In genomic region chr3:171950373-171950772, GRCh38 we compare ENCODE assay signal across 10 cellular contexts.
DNase-seq lines count a peak whose midpoint lies in the region; ATAC-seq and TF ChIP-seq lines count a peak whose summit lies in the region.
"Had no signal": no experiment of that assay in that cellular context is flagged by ENCODE, and none has a peak within 500 bp of the region (broad histone marks: within the 10 kb centered on the region; RNA-seq: fewer than 3 reads in every experiment).

No MANE protein-coding gene starts in this region.

- H3K36me3 Mint-ChIP-seq in activated naive CD8-positive, alpha-beta T cell treated with anti-CD3 and anti-CD28 coated beads, Interleukin-2, amount 50 U/mL, for 24 hours (ENCODE audit: low read depth), result no peaks in the 10 kb centered on the region
- H3K36me3 Mint-ChIP-seq in activated naive CD8-positive, alpha-beta T cell treated with anti-CD3 and anti-CD28 coated beads for 36 hours, result no peaks in the 10 kb centered on the region

- H3K9me2 ChIP-seq in PC-3 (replicated peaks; ENCODE audit: low read length), result no peaks in the 10 kb centered on the region

- TF ChIP-seq CTCF in PC-3 (conservative IDR thresholded peaks at IDR 0.05; ENCODE audit: low read depth, low read length) (no peak), fibroblast of lung (conservative IDR thresholded peaks at IDR 0.05 in 1 of 2, IDR thresholded peaks at IDR 0.05 in 1 of 2; ENCODE audit: low read depth in 1 of 2, low read length in 2 of 2) (no peak), smooth muscle cell (IDR thresholded peaks at IDR 0.05; ENCODE audit: borderline replicate concordance, insufficient read depth, poor library complexity, severe bottlenecking) (no peak)

- H3K4me1 Mint-ChIP-seq in activated naive CD8-positive, alpha-beta T cell treated with anti-CD3 and anti-CD28 coated beads, Interleukin-2, amount 50 U/mL, for 24 hours, result peaks cover 4% of the 10 kb centered on the region
- no peaks in the 10 kb centered on the region for H3K4me1 Mint-ChIP-seq in activated naive CD8-positive, alpha-beta T cell treated with anti-CD3 and anti-CD28 coated beads for 36 hours

- peak overlapping the region; percentile 32 for H3K4me2 ChIP-seq in PC-3 (ENCODE audit: low read length)
- no peak overlapping the region for H3K4me2 ChIP-seq in fibroblast of lung (ENCODE audit: extremely low read depth, insufficient read depth, low read length)
- H3K4me2 ChIP-seq in smooth muscle cell, result peak overlapping the region; percentile 49

- H4K20me1 ChIP-seq in PC-3 (ENCODE audit: low read length) (no peaks in the 10 kb centered on the region), fibroblast of lung (ENCODE audit: control insufficient read depth, extremely low read depth, insufficient read depth, low read length) (no peaks in the 10 kb centered on the region), smooth muscle cell (ENCODE audit: low read depth) (no peaks in the 10 kb centered on the region)

- H3K9ac ChIP-seq in PC-3 (ENCODE audit: low read length), result no peak overlapping the region
- H3K9ac ChIP-seq in fibroblast of lung (ENCODE audit: insufficient read depth, low read length), result no peak overlapping the region
- no peak overlapping the region for H3K9ac ChIP-seq in smooth muscle cell (ENCODE audit: low read depth)

- H3K27ac ChIP-seq in PC-3 (ENCODE audit: low read length), result peak overlapping the region; percentile 38
- H3K27ac ChIP-seq in fibroblast of lung (ENCODE audit: insufficient read depth, low read length), result no peak overlapping the region
- peak overlapping the region; percentile 14 for H3K27ac ChIP-seq in smooth muscle cell (ENCODE audit: low read depth)

- no TSS peak for BruUV-seq in PC-3 (replicated peaks; lab: Mats Ljungman, UMichigan)

- no peaks in the 10 kb centered on the region for H3K36me3 ChIP-seq in PC-3 (ENCODE audit: low read depth, low read length)
- no peaks in the 10 kb centered on the region for H3K36me3 ChIP-seq in fibroblast of lung (ENCODE audit: control insufficient read depth, insufficient read depth, low read length)
- H3K36me3 ChIP-seq in smooth muscle cell (ENCODE audit: low read depth), result no peaks in the 10 kb centered on the region

- H3K4me3 ChIP-seq in PC-3 (ENCODE audit: low read length), result no peak overlapping the region
- no peak overlapping the region for H3K4me3 ChIP-seq in fibroblast of lung (replicated peaks in 1 of 4; ENCODE audit: control extremely low read depth in 1 of 4, insufficient read depth in 1 of 4, low read depth in 3 of 4, low read length in 4 of 4)
- H3K4me3 ChIP-seq in smooth muscle cell, result no peak overlapping the region

- intact Hi-C loops in PC-3 (cut with micrococcal nuclease), result loop anchor here (2.0 to 5.0 kb wide), 3 partner anchors 16 to 190 kb away; partner anchors contain the start of gene FNDC3B

- no peaks in the 10 kb centered on the region for H3K9me3 Mint-ChIP-seq in activated naive CD8-positive, alpha-beta T cell treated with anti-CD3 and anti-CD28 coated beads, Interleukin-2, amount 50 U/mL, for 24 hours
- peaks cover 2% of the 10 kb centered on the region for H3K9me3 Mint-ChIP-seq in activated naive CD8-positive, alpha-beta T cell treated with anti-CD3 and anti-CD28 coated beads for 36 hours
- H3K9me3 Mint-ChIP-seq: activated T-cell treated with anti-CD3 and anti-CD28 coated beads, Interleukin-2, amount 50 U/mL, for 72 hours had no signal

- H3K9me3 ChIP-seq in PC-3 (ENCODE audit: low read length) (no peaks in the 10 kb centered on the region), fibroblast of lung (ENCODE audit: control insufficient read depth, insufficient read depth, low read depth, low read length) (no peaks in the 10 kb centered on the region), smooth muscle cell (replicated peaks; ENCODE audit: low read depth) (no peaks in the 10 kb centered on the region)

- H3K27me3 ChIP-seq in PC-3 (ENCODE audit: low read length) (no peaks in the 10 kb centered on the region), fibroblast of lung (ENCODE audit: control insufficient read depth, insufficient read depth, low read length) (no peaks in the 10 kb centered on the region), smooth muscle cell (ENCODE audit: low read depth) (no peaks in the 10 kb centered on the region)

- H3K27ac Mint-ChIP-seq in activated naive CD8-positive, alpha-beta T cell treated with anti-CD3 and anti-CD28 coated beads, Interleukin-2, amount 50 U/mL, for 24 hours, result no peak overlapping the region
- no peak overlapping the region for H3K27ac Mint-ChIP-seq in activated naive CD8-positive, alpha-beta T cell treated with anti-CD3 and anti-CD28 coated beads for 36 hours
- H3K27ac Mint-ChIP-seq: activated T-cell treated with anti-CD3 and anti-CD28 coated beads, Interleukin-2, amount 50 U/mL, for 72 hours had no signal

- H2AFZ ChIP-seq in PC-3 (ENCODE audit: low read length) (no peak overlapping the region), fibroblast of lung (ENCODE audit: low read length) (no peak overlapping the region), smooth muscle cell (ENCODE audit: low read depth) (peak overlapping the region; percentile 30)

- no peaks in the 10 kb centered on the region for H3F3A ChIP-seq in PC-3 (ENCODE audit: low read length, unreplicated experiment)
- no peaks in the 10 kb centered on the region for H3F3A ChIP-seq in smooth muscle cell (ENCODE audit: low read depth)

- H3K4me3 Mint-ChIP-seq in activated naive CD8-positive, alpha-beta T cell treated with anti-CD3 and anti-CD28 coated beads, Interleukin-2, amount 50 U/mL, for 24 hours, result no peak overlapping the region
- no peak overlapping the region for H3K4me3 Mint-ChIP-seq in activated naive CD8-positive, alpha-beta T cell treated with anti-CD3 and anti-CD28 coated beads for 36 hours
- H3K4me3 Mint-ChIP-seq: activated T-cell treated with anti-CD3 and anti-CD28 coated beads, Interleukin-2, amount 50 U/mL, for 72 hours had no signal

- H3K79me2 ChIP-seq in PC-3 (ENCODE audit: low read length) (no peaks in the 10 kb centered on the region), fibroblast of lung (ENCODE audit: control insufficient read depth, insufficient read depth, low read length) (no peaks in the 10 kb centered on the region), smooth muscle cell (ENCODE audit: low read depth) (peaks cover 4% of the 10 kb centered on the region)

- peak; percentile 83 for ATAC-seq in activated naive CD8-positive, alpha-beta T cell treated with anti-CD3 and anti-CD28 coated beads, Interleukin-2, amount 50 U/mL, for 24 hours
- ATAC-seq in PC-3, result peak; percentile 53
- no peak for ATAC-seq in HG02884 (IDR thresholded peaks at IDR 0.05; ENCODE audit: unreplicated experiment)
- ATAC-seq: activated T-cell treated with anti-CD3 and anti-CD28 coated beads, Interleukin-2, amount 50 U/mL, for 72 hours had no signal

- H3K27me3 Mint-ChIP-seq in activated naive CD8-positive, alpha-beta T cell treated with anti-CD3 and anti-CD28 coated beads, Interleukin-2, amount 50 U/mL, for 24 hours, result peaks cover 13% of the 10 kb centered on the region
- H3K27me3 Mint-ChIP-seq in activated naive CD8-positive, alpha-beta T cell treated with anti-CD3 and anti-CD28 coated beads for 36 hours, result peaks cover 16% of the 10 kb centered on the region

- DNase-seq in activated naive CD8-positive, alpha-beta T cell treated with anti-CD3 and anti-CD28 coated beads, Interleukin-2, amount 50 U/mL, for 24 hours, result no peak
- no peak for DNase-seq in activated naive CD8-positive, alpha-beta T cell treated with anti-CD3 and anti-CD28 coated beads for 36 hours
- DNase-seq in PC-3 (peak; percentile 76), fibroblast of lung (ENCODE audit: low read depth in 2 of 2) (peak; percentile 53 to 62), smooth muscle cell (lab: John Stamatoyannopoulos, UW; ENCODE audit: unreplicated experiment) (no peak), HK-2 (ENCODE audit: unreplicated experiment) (no peak), NCI-H1436 (lab: John Stamatoyannopoulos, UW) (no peak)
- DNase-seq: activated T-cell treated with anti-CD3 and anti-CD28 coated beads, Interleukin-2, amount 50 U/mL, for 72 hours; NCI-H2081 treated with DMSO at 0.1 percent for 48 hours had no signal

- CTCF ChIA-PET in PC-3 (lab: Charles Lee), result interaction anchor here (0.6 kb wide), 1 partner anchor 116 kb away, joined by 3 read pairs; no protein-coding TSS in a partner anchor

- POLR2A ChIA-PET in PC-3 (lab: Charles Lee; ENCODE audit: unreplicated experiment), result no interaction called here

- H3K4me1 ChIP-seq in PC-3 (ENCODE audit: insufficient read depth, low read length) (peaks cover 68% of the 10 kb centered on the region), fibroblast of lung (ENCODE audit: control insufficient read depth, extremely low read depth, insufficient read depth, low read length) (no peaks in the 10 kb centered on the region), smooth muscle cell (ENCODE audit: low read depth) (peaks cover 23% of the 10 kb centered on the region)

- 16% methylated on average over 1 of the region's 1 CpG for WGBS in smooth muscle cell (ENCODE audit: low lambda C conversion rate)

Comparison
In these comparisons a context has a peak if more than half of its experiments do, and no peak if none do; other contexts are left out.
1. DNase-seq: peak in PC-3 (single experiment) and fibroblast of lung (2 of 2); none in activated naive CD8-positive, alpha-beta T cell treated with anti-CD3 and anti-CD28 coated beads, Interleukin-2, amount 50 U/mL, for 24 hours (single experiment), activated naive CD8-positive, alpha-beta T cell treated with anti-CD3 and anti-CD28 coated beads for 36 hours (single experiment), smooth muscle cell (single experiment), HK-2 (single experiment) and NCI-H1436 (single experiment).